ENCODE assay signal across 23 cellular contexts in genomic region chr2:134314656-134315377, GRCh38.
DNase-seq lines count a peak whose midpoint lies in the region; ATAC-seq and TF ChIP-seq lines count a peak whose summit lies in the region.
"Had no signal": no experiment of that assay in that cellular context is flagged by ENCODE, and none has a peak within 500 bp of the region (broad histone marks: within the 10 kb centered on the region; RNA-seq: fewer than 3 reads in every experiment).

No MANE protein-coding gene starts in this region.

- H3K27ac Mint-ChIP-seq in activated naive CD8-positive, alpha-beta T cell, result peak overlapping the region; percentile 42
- no peak overlapping the region for H3K27ac Mint-ChIP-seq in activated naive CD8-positive, alpha-beta T cell treated with anti-CD3 and anti-CD28 coated beads for 36 hours
- H3K27ac Mint-ChIP-seq in stimulated activated memory B cell treated with anti-CD40 and anti-IgM and Interleukin-4, amounts not matched to agents 10 μg/mL and 1 μg/mL and 100 μg/mL, for 72 hours, result peak overlapping the region; percentile 36
- peak overlapping the region in 1 of 2 donors; percentile 24 for H3K27ac Mint-ChIP-seq in effector memory CD8-positive, alpha-beta T cell
- H3K27ac Mint-ChIP-seq: activated CD8-positive, alpha-beta T cell treated with anti-CD3 and anti-CD28 coated beads for 36 hours; activated naive CD4-positive, alpha-beta T cell treated with anti-CD3 and anti-CD28 coated beads, Interleukin-2, amount 50 U/mL, for 24 hours had no signal

- no peaks in the 10 kb centered on the region for H3K27me3 ChIP-seq in OCI-LY1 (ENCODE audit: insufficient read depth, low read length)
- H3K27me3 ChIP-seq in left ventricle myocardium inferior (ENCODE audit: low read depth), result no peaks in the 10 kb centered on the region
- H3K27me3 ChIP-seq: colonic mucosa, SJSA1, stomach, upper lobe of left lung had no signal

- H3F3A ChIP-seq in OCI-LY1 (ENCODE audit: insufficient read depth, low read length), result no peaks in the 10 kb centered on the region

- no peak overlapping the region for H2AFZ ChIP-seq in OCI-LY1 (ENCODE audit: low read length)
- H2AFZ ChIP-seq: parathyroid adenoma had no signal

- peaks cover 59% of the 10 kb centered on the region for H3K4me1 Mint-ChIP-seq in activated naive CD8-positive, alpha-beta T cell (ENCODE audit: low read depth)
- H3K4me1 Mint-ChIP-seq in activated naive CD8-positive, alpha-beta T cell treated with anti-CD3 and anti-CD28 coated beads for 36 hours, result peaks cover 43% of the 10 kb centered on the region
- peaks cover 88% of the 10 kb centered on the region for H3K4me1 Mint-ChIP-seq in stimulated activated memory B cell treated with anti-CD40 and anti-IgM and Interleukin-4, amounts not matched to agents 10 μg/mL and 1 μg/mL and 100 μg/mL, for 72 hours
- H3K4me1 Mint-ChIP-seq in effector memory CD8-positive, alpha-beta T cell (ENCODE audit: low read depth in 2 of 2), result peaks cover 42 to 63% of the 10 kb centered on the region in 2 donors

- H3K36me3 Mint-ChIP-seq in activated naive CD8-positive, alpha-beta T cell, result peaks cover 11% of the 10 kb centered on the region
- H3K36me3 Mint-ChIP-seq in activated naive CD8-positive, alpha-beta T cell treated with anti-CD3 and anti-CD28 coated beads for 36 hours, result peaks cover 35% of the 10 kb centered on the region
- H3K36me3 Mint-ChIP-seq in stimulated activated memory B cell treated with anti-CD40 and anti-IgM and Interleukin-4, amounts not matched to agents 10 μg/mL and 1 μg/mL and 100 μg/mL, for 72 hours, result peaks cover 59% of the 10 kb centered on the region
- peaks cover 14% of the 10 kb centered on the region for H3K36me3 Mint-ChIP-seq in effector memory CD8-positive, alpha-beta T cell (ENCODE audit: insufficient read depth)

- H3K27ac ChIP-seq in OCI-LY1 (ENCODE audit: low read depth, low read length, poor library complexity, severe bottlenecking) (peak overlapping the region; percentile 65), left ventricle myocardium inferior (replicated peaks) (peak overlapping the region; percentile 71)
- H3K27ac ChIP-seq: colonic mucosa, lower lobe of right lung, parathyroid adenoma, SJSA1, upper lobe of left lung had no signal

- H3K4me2 ChIP-seq in OCI-LY1 (ENCODE audit: low read length), result no peak overlapping the region

- no peak for DNase-seq in activated naive CD8-positive, alpha-beta T cell treated with anti-CD3 and anti-CD28 coated beads for 36 hours
- DNase-seq in left ventricle myocardium inferior, result no peak
- no peak for DNase-seq in DMS 273 (lab: John Stamatoyannopoulos, UW; ENCODE audit: unreplicated experiment)
- no peak for DNase-seq in NCI-H2029 (lab: John Stamatoyannopoulos, UW)
- no peak for DNase-seq in effector memory CD8-positive, alpha-beta T cell
- DNase-seq: activated CD8-positive, alpha-beta T cell treated with anti-CD3 and anti-CD28 coated beads for 36 hours; activated T-cell treated with anti-CD3 and anti-CD28 coated beads, Interleukin-2, amount 50 U/mL, for 4 hours; colonic mucosa; DMS53; lower lobe of right lung; naive thymus-derived CD4-positive, alpha-beta T cell; NCI-H1436; NCI-H226; stomach; upper lobe of left lung had no signal

- H3K27me3 Mint-ChIP-seq in activated naive CD8-positive, alpha-beta T cell, result no peaks in the 10 kb centered on the region
- no peaks in the 10 kb centered on the region for H3K27me3 Mint-ChIP-seq in activated naive CD8-positive, alpha-beta T cell treated with anti-CD3 and anti-CD28 coated beads for 36 hours
- H3K27me3 Mint-ChIP-seq in stimulated activated memory B cell treated with anti-CD40 and anti-IgM and Interleukin-4, amounts not matched to agents 10 μg/mL and 1 μg/mL and 100 μg/mL, for 72 hours, result no peaks in the 10 kb centered on the region
- H3K27me3 Mint-ChIP-seq in effector memory CD8-positive, alpha-beta T cell, result no peaks in the 10 kb centered on the region
- H3K27me3 Mint-ChIP-seq: activated CD8-positive, alpha-beta T cell treated with anti-CD3 and anti-CD28 coated beads for 36 hours; activated naive CD4-positive, alpha-beta T cell treated with anti-CD3 and anti-CD28 coated beads, Interleukin-2, amount 50 U/mL, for 24 hours; naive thymus-derived CD4-positive, alpha-beta T cell had no signal

- intact Hi-C loops in left ventricle myocardium inferior (cut with micrococcal nuclease), result no loop called here

- no peaks in the 10 kb centered on the region for H3K9me3 ChIP-seq in OCI-LY1 (ENCODE audit: low read length)
- H3K9me3 ChIP-seq in left ventricle myocardium inferior (replicated peaks), result no peaks in the 10 kb centered on the region
- H3K9me3 ChIP-seq: colonic mucosa, HAP-1, lower lobe of right lung, SJSA1, stomach, upper lobe of left lung had no signal

- H3K4me3 Mint-ChIP-seq in activated naive CD8-positive, alpha-beta T cell, result no peak overlapping the region
- H3K4me3 Mint-ChIP-seq in activated naive CD8-positive, alpha-beta T cell treated with anti-CD3 and anti-CD28 coated beads for 36 hours, result no peak overlapping the region
- H3K4me3 Mint-ChIP-seq in stimulated activated memory B cell treated with anti-CD40 and anti-IgM and Interleukin-4, amounts not matched to agents 10 μg/mL and 1 μg/mL and 100 μg/mL, for 72 hours, result no peak overlapping the region
- no peak overlapping the region for H3K4me3 Mint-ChIP-seq in effector memory CD8-positive, alpha-beta T cell
- H3K4me3 Mint-ChIP-seq: activated CD8-positive, alpha-beta T cell treated with anti-CD3 and anti-CD28 coated beads for 36 hours; activated naive CD4-positive, alpha-beta T cell treated with anti-CD3 and anti-CD28 coated beads, Interleukin-2, amount 50 U/mL, for 24 hours; activated T-cell treated with anti-CD3 and anti-CD28 coated beads, Interleukin-2, amount 50 U/mL, for 4 hours; CD14-positive monocyte; naive thymus-derived CD4-positive, alpha-beta T cell had no signal

- no peak for ATAC-seq in stimulated activated memory B cell treated with anti-CD40 and anti-IgM and Interleukin-4, amounts not matched to agents 10 μg/mL and 1 μg/mL and 100 μg/mL, for 72 hours
- no peak for ATAC-seq in effector memory CD8-positive, alpha-beta T cell (replicated peaks)
- ATAC-seq: activated CD8-positive, alpha-beta T cell treated with anti-CD3 and anti-CD28 coated beads for 36 hours; activated T-cell treated with anti-CD3 and anti-CD28 coated beads, Interleukin-2, amount 50 U/mL, for 4 hours; naive thymus-derived CD4-positive, alpha-beta T cell had no signal

- H3K4me1 ChIP-seq in OCI-LY1 (ENCODE audit: insufficient read depth, low read length, severe bottlenecking) (peaks cover 50% of the 10 kb centered on the region), left ventricle myocardium inferior (peaks cover 90% of the 10 kb centered on the region)
- H3K4me1 ChIP-seq: colonic mucosa, SJSA1 had no signal

- H3K36me3 ChIP-seq in OCI-LY1 (ENCODE audit: insufficient read depth, low read length) (peaks cover 47% of the 10 kb centered on the region), left ventricle myocardium inferior (peaks cover 20% of the 10 kb centered on the region)
- H3K36me3 ChIP-seq: colonic mucosa, HAP-1, SJSA1 had no signal

- H3K4me3 ChIP-seq in OCI-LY1 (ENCODE audit: low read depth, low read length, poor library complexity, severe bottlenecking) (no peak overlapping the region), left ventricle myocardium inferior (no peak overlapping the region)
- H3K4me3 ChIP-seq: colonic mucosa, HAP-1, lower lobe of right lung, SJSA1, stomach, upper lobe of left lung had no signal

- peaks cover 12% of the 10 kb centered on the region for H3K79me2 ChIP-seq in OCI-LY1 (ENCODE audit: insufficient read depth, low read length)

- H3K9me2 ChIP-seq in OCI-LY1 (ENCODE audit: low read depth, low read length), result no peaks in the 10 kb centered on the region

- no peak overlapping the region for H3K9ac ChIP-seq in OCI-LY1 (ENCODE audit: low read length)
- H3K9ac ChIP-seq: parathyroid adenoma had no signal

- TF ChIP-seq CTCF in OCI-LY1 (IDR thresholded peaks at IDR 0.05; ENCODE audit: low read length) (peak; percentile 46), left ventricle myocardium inferior (IDR thresholded peaks at IDR 0.05; ENCODE audit: borderline replicate concordance) (peak; percentile 22)

- H3K9me3 Mint-ChIP-seq in activated naive CD8-positive, alpha-beta T cell (ENCODE audit: low read depth), result no peaks in the 10 kb centered on the region
- H3K9me3 Mint-ChIP-seq in activated naive CD8-positive, alpha-beta T cell treated with anti-CD3 and anti-CD28 coated beads for 36 hours, result no peaks in the 10 kb centered on the region
- H3K9me3 Mint-ChIP-seq in stimulated activated memory B cell treated with anti-CD40 and anti-IgM and Interleukin-4, amounts not matched to agents 10 μg/mL and 1 μg/mL and 100 μg/mL, for 72 hours, result no peaks in the 10 kb centered on the region
- no peaks in the 10 kb centered on the region for H3K9me3 Mint-ChIP-seq in effector memory CD8-positive, alpha-beta T cell
- H3K9me3 Mint-ChIP-seq: activated CD8-positive, alpha-beta T cell treated with anti-CD3 and anti-CD28 coated beads for 36 hours; activated naive CD4-positive, alpha-beta T cell treated with anti-CD3 and anti-CD28 coated beads, Interleukin-2, amount 50 U/mL, for 24 hours; activated T-cell treated with anti-CD3 and anti-CD28 coated beads, Interleukin-2, amount 50 U/mL, for 4 hours; CD14-positive monocyte; naive thymus-derived CD4-positive, alpha-beta T cell had no signal

- H4K20me1 ChIP-seq in OCI-LY1 (ENCODE audit: insufficient read depth, low read length), result no peaks in the 10 kb centered on the region
